21 cellular contexts compared by ENCODE assay signal in the genomic region with DNA sequence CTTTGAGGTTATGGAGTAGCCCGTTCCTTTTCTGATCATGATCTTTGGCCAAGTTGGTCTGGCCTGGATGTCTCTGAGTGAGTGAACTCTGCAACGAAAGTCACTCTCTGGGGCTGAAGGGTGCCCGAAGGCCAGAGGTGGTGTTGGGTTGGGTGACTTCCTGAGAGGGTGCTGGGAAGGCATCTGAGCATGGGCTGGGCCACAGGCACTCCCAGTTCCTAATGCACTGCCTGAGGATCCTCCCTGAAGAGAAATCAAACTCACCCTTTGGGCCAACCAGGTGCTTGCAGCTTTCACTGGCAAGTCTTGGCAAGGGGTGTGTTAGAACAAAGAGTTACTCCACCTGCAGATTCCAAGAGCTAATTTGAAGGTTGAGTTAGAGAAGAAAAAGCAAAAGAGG.
"Had no signal": no experiment of that assay in that cellular context is flagged by ENCODE, and none has a peak within 500 bp of the region (broad histone marks: within the 10 kb centered on the region; RNA-seq: fewer than 3 reads in every experiment).

No MANE protein-coding gene starts in this region.

- DNase-seq: KBM-7; MV-4-11; NCI-H1048; NCI-H1105; NCI-H1417; NCI-H1436 treated with DMSO at 0.1 percent for 48 hours; NCI-H1694; NCI-H187 treated with DMSO at 0.1 percent for 48 hours; NCI-H2029 treated with DMSO at 0.1 percent for 48 hours; NCI-H2171 treated with DMSO at 0.1 percent for 48 hours; NCI-H345; NCI-H446 treated with DMSO at 0.1 percent for 48 hours; NCI-H510A treated with DMSO at 0.1 percent for 48 hours; NCI-H526; NCI-H748 treated with DMSO at 0.1 percent for 48 hours; NK-92 treated with Interleukin-12 subunit alpha and Interleukin-12 subunit beta, amount 100 ng/mL, for 24 hours; PC-3; SHP77; SK-N-SH had no signal

- H3K9me3 ChIP-seq: SK-N-SH had no signal

- H3K27ac ChIP-seq: RWPE1 had no signal

- ATAC-seq: Panc1, PC-3 had no signal
